ENCODE assay signal across 1 cellular context in the genomic region with DNA sequence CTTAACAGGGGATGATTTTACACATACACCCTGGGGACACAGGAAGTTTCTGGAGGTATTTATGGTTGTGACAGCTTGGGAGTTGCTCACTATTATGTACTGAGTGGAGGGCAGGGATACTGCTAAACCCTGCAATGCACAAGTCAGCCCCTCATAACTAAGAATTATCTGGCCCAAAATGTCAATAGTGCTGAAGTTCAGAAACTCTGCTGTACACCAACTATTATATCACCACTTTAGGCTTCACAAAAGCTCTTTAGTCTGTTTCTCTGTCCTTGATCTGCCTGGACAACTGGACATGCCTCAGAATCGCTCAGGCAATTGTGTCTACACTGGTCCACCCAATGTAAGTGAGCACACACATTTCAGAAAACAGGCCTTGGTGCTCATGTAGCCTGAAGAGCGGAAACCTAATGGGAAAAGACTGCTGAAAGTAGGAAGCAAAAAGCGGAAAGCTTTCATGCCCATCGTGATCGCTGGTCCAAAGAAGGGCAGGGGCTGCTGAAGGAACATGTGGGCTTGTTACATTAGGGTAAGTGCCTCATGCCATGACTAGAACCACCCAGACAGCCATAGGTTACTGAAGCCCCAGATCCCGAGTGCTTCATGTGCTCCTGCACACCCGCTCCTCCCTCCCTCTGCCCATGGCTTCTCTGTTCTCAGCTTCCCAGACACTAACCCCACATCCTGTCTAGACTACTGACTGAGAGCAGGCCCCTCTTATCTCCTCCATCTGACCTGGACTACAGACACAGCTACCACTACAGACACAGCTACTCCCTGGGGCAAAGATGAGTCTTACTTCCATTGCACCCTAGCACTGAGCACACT.
TF ChIP-seq lines count a peak whose summit lies in the region.

No MANE protein-coding gene starts in this region.

TF ChIP-seq in HepG2, 621 proteins besides CTCF, POLR2A, EP300 and RAD21 (continued from another document and continues in another):
- TF ChIP-seq HOXA7 (CRISPR knock-in tag; IDR thresholded peaks at IDR 0.05) (no peak), HCFC1 (IDR thresholded peaks at IDR 0.05; ENCODE audit: low read depth, low read length) (no peak), XBP1 (CRISPR knock-in tag; IDR thresholded peaks at IDR 0.05) (no peak), ZMYM4 (CRISPR knock-in tag; IDR thresholded peaks at IDR 0.05) (0 out of 2 replicates have a peak, but pooled peaks have one; percentile 22), TARDBP (CRISPR knock-in tag; IDR thresholded peaks at IDR 0.05) (peak; percentile 80; the same call in 1 of the 2 replicates), IRX3 (CRISPR knock-in tag; IDR thresholded peaks at IDR 0.05; ENCODE audit: borderline replicate concordance, low read depth) (no peak), BRCA1 (CRISPR knock-in tag; IDR thresholded peaks at IDR 0.05) (no peak), GATAD1 (CRISPR knock-in tag; IDR thresholded peaks at IDR 0.05) (no peak), RARG (CRISPR knock-in tag; IDR thresholded peaks at IDR 0.05; ENCODE audit: low read depth) (no peak), ZNF549 (CRISPR knock-in tag; IDR thresholded peaks at IDR 0.05) (no peak), ZNF260 (CRISPR knock-in tag; IDR thresholded peaks at IDR 0.05; ENCODE audit: borderline replicate concordance, low read depth) (no peak), ZNF619 (CRISPR knock-in tag; IDR thresholded peaks at IDR 0.05) (no peak), KLF11 (CRISPR knock-in tag; IDR thresholded peaks at IDR 0.05) (no peak), ZNF839 (CRISPR knock-in tag; IDR thresholded peaks at IDR 0.05; ENCODE audit: borderline replicate concordance) (no peak), NFKBIZ (CRISPR knock-in tag; IDR thresholded peaks at IDR 0.05) (no peak), ZNF629 (CRISPR knock-in tag; conservative IDR thresholded peaks at IDR 0.05) (peak; percentile 20; the same call in 1 of the 2 replicates), PRPF4 (IDR thresholded peaks at IDR 0.05; ENCODE audit: low read depth, low read length, poor library complexity, severe bottlenecking) (no peak), ZNF430 (CRISPR knock-in tag; IDR thresholded peaks at IDR 0.05) (no peak), ZC3H4 (CRISPR knock-in tag; IDR thresholded peaks at IDR 0.05; ENCODE audit: borderline replicate concordance) (no peak), ZNF543 (CRISPR knock-in tag; IDR thresholded peaks at IDR 0.05) (no peak), BCL6 (CRISPR knock-in tag; IDR thresholded peaks at IDR 0.05) (peak; percentile 59), NFE2L1 (CRISPR knock-in tag; IDR thresholded peaks at IDR 0.05; ENCODE audit: borderline replicate concordance) (no peak), ZSCAN29 (CRISPR knock-in tag; conservative IDR thresholded peaks at IDR 0.05) (peak; percentile 99), MTA3 (CRISPR knock-in tag; IDR thresholded peaks at IDR 0.05) (no peak), ZBTB1 (CRISPR knock-in tag; IDR thresholded peaks at IDR 0.05; ENCODE audit: borderline replicate concordance) (no peak), ZNF672 (CRISPR knock-in tag; IDR thresholded peaks at IDR 0.05) (no peak), ZNF891 (CRISPR knock-in tag; IDR thresholded peaks at IDR 0.05) (0 out of 2 replicates have a peak, but pooled peaks have one; percentile 30), ZNF589 (CRISPR knock-in tag; conservative IDR thresholded peaks at IDR 0.05) (no peak), ZNF337 (CRISPR knock-in tag; IDR thresholded peaks at IDR 0.05; ENCODE audit: borderline replicate concordance, low read depth) (no peak)
- TF ChIP-seq, protein P1, sequence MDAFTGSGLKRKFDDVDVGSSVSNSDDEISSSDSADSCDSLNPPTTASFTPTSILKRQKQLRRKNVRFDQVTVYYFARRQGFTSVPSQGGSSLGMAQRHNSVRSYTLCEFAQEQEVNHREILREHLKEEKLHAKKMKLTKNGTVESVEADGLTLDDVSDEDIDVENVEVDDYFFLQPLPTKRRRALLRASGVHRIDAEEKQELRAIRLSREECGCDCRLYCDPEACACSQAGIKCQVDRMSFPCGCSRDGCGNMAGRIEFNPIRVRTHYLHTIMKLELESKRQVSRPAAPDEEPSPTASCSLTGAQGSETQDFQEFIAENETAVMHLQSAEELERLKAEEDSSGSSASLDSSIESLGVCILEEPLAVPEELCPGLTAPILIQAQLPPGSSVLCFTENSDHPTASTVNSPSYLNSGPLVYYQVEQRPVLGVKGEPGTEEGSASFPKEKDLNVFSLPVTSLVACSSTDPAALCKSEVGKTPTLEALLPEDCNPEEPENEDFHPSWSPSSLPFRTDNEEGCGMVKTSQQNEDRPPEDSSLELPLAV (CRISPR knock-in tag; conservative IDR thresholded peaks at IDR 0.05; ENCODE audit: low read depth), result no peak
- TF ChIP-seq, protein P2, sequence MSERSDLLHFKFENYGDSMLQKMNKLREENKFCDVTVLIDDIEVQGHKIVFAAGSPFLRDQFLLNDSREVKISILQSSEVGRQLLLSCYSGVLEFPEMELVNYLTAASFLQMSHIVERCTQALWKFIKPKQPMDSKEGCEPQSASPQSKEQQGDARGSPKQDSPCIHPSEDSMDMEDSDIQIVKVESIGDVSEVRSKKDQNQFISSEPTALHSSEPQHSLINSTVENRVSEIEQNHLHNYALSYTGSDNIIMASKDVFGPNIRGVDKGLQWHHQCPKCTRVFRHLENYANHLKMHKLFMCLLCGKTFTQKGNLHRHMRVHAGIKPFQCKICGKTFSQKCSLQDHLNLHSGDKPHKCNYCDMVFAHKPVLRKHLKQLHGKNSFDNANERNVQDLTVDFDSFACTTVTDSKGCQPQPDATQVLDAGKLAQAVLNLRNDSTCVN (CRISPR knock-in tag; IDR thresholded peaks at IDR 0.05; ENCODE audit: borderline replicate concordance), result no peak; the same call in 1 of the 2 replicates
- TF ChIP-seq, protein P3, sequence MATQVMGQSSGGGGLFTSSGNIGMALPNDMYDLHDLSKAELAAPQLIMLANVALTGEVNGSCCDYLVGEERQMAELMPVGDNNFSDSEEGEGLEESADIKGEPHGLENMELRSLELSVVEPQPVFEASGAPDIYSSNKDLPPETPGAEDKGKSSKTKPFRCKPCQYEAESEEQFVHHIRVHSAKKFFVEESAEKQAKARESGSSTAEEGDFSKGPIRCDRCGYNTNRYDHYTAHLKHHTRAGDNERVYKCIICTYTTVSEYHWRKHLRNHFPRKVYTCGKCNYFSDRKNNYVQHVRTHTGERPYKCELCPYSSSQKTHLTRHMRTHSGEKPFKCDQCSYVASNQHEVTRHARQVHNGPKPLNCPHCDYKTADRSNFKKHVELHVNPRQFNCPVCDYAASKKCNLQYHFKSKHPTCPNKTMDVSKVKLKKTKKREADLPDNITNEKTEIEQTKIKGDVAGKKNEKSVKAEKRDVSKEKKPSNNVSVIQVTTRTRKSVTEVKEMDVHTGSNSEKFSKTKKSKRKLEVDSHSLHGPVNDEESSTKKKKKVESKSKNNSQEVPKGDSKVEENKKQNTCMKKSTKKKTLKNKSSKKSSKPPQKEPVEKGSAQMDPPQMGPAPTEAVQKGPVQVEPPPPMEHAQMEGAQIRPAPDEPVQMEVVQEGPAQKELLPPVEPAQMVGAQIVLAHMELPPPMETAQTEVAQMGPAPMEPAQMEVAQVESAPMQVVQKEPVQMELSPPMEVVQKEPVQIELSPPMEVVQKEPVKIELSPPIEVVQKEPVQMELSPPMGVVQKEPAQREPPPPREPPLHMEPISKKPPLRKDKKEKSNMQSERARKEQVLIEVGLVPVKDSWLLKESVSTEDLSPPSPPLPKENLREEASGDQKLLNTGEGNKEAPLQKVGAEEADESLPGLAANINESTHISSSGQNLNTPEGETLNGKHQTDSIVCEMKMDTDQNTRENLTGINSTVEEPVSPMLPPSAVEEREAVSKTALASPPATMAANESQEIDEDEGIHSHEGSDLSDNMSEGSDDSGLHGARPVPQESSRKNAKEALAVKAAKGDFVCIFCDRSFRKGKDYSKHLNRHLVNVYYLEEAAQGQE (IDR thresholded peaks at IDR 0.05; ENCODE audit: borderline replicate concordance in 1 of 2, low read depth in 1 of 2, low read length in 2 of 2), result peak in 1 of 2 experiments; percentile 35; a peak in 2 of 4 replicates
- TF ChIP-seq, protein P4, sequence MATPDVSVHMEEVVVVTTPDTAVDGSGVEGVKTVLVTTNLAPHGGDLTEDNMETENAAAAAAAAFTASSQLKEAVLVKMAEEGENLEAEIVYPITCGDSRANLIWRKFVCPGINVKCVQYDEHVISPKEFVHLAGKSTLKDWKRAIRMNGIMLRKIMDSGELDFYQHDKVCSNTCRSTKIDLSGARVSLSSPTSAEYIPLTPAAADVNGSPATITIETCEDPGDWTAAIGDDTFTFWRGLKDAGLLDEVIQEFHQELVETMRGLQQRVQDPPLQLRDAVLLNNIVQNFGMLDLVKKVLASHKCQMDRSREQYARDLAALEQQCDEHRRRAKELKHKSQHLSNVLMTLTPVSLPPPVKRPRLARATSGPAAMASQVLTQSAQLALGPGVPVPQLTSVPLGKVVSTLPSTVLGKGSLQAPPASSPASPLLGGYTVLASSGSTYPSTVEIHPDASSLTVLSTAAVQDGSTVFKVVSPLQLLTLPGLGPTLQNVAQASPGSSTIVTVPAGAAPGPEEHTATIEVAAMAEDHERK (CRISPR knock-in tag; IDR thresholded peaks at IDR 0.05; ENCODE audit: low read depth), result no peak
- TF ChIP-seq, protein P5, sequence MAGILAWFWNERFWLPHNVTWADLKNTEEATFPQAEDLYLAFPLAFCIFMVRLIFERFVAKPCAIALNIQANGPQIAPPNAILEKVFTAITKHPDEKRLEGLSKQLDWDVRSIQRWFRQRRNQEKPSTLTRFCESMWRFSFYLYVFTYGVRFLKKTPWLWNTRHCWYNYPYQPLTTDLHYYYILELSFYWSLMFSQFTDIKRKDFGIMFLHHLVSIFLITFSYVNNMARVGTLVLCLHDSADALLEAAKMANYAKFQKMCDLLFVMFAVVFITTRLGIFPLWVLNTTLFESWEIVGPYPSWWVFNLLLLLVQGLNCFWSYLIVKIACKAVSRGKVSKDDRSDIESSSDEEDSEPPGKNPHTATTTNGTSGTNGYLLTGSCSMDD (CRISPR knock-in tag; IDR thresholded peaks at IDR 0.05), result no peak
- TF ChIP-seq, protein P6, sequence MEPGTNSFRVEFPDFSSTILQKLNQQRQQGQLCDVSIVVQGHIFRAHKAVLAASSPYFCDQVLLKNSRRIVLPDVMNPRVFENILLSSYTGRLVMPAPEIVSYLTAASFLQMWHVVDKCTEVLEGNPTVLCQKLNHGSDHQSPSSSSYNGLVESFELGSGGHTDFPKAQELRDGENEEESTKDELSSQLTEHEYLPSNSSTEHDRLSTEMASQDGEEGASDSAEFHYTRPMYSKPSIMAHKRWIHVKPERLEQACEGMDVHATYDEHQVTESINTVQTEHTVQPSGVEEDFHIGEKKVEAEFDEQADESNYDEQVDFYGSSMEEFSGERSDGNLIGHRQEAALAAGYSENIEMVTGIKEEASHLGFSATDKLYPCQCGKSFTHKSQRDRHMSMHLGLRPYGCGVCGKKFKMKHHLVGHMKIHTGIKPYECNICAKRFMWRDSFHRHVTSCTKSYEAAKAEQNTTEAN (CRISPR knock-in tag; conservative IDR thresholded peaks at IDR 0.05), result peak; percentile 99
- TF ChIP-seq, protein P7, sequence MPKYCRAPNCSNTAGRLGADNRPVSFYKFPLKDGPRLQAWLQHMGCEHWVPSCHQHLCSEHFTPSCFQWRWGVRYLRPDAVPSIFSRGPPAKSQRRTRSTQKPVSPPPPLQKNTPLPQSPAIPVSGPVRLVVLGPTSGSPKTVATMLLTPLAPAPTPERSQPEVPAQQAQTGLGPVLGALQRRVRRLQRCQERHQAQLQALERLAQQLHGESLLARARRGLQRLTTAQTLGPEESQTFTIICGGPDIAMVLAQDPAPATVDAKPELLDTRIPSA (CRISPR knock-in tag; IDR thresholded peaks at IDR 0.05; ENCODE audit: borderline replicate concordance), result no peak
- TF ChIP-seq, protein P8, sequence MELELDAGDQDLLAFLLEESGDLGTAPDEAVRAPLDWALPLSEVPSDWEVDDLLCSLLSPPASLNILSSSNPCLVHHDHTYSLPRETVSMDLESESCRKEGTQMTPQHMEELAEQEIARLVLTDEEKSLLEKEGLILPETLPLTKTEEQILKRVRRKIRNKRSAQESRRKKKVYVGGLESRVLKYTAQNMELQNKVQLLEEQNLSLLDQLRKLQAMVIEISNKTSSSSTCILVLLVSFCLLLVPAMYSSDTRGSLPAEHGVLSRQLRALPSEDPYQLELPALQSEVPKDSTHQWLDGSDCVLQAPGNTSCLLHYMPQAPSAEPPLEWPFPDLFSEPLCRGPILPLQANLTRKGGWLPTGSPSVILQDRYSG (CRISPR knock-in tag; IDR thresholded peaks at IDR 0.05), result no peak
- TF ChIP-seq, protein P9, sequence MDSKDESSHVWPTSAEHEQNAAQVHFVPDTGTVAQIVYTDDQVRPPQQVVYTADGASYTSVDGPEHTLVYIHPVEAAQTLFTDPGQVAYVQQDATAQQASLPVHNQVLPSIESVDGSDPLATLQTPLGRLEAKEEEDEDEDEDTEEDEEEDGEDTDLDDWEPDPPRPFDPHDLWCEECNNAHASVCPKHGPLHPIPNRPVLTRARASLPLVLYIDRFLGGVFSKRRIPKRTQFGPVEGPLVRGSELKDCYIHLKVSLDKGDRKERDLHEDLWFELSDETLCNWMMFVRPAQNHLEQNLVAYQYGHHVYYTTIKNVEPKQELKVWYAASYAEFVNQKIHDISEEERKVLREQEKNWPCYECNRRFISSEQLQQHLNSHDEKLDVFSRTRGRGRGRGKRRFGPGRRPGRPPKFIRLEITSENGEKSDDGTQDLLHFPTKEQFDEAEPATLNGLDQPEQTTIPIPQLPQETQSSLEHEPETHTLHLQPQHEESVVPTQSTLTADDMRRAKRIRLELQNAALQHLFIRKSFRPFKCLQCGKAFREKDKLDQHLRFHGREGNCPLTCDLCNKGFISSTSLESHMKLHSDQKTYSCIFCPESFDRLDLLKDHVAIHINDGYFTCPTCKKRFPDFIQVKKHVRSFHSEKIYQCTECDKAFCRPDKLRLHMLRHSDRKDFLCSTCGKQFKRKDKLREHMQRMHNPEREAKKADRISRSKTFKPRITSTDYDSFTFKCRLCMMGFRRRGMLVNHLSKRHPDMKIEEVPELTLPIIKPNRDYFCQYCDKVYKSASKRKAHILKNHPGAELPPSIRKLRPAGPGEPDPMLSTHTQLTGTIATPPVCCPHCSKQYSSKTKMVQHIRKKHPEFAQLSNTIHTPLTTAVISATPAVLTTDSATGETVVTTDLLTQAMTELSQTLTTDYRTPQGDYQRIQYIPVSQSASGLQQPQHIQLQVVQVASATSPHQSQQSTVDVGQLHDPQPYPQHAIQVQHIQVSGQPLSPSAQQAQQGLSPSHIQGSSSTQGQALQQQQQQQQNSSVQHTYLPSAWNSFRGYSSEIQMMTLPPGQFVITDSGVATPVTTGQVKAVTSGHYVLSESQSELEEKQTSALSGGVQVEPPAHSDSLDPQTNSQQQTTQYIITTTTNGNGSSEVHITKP (CRISPR knock-in tag; IDR thresholded peaks at IDR 0.05; ENCODE audit: low read depth), result no peak
